ENCODE assay signal across 16 cellular contexts in the genomic region with DNA sequence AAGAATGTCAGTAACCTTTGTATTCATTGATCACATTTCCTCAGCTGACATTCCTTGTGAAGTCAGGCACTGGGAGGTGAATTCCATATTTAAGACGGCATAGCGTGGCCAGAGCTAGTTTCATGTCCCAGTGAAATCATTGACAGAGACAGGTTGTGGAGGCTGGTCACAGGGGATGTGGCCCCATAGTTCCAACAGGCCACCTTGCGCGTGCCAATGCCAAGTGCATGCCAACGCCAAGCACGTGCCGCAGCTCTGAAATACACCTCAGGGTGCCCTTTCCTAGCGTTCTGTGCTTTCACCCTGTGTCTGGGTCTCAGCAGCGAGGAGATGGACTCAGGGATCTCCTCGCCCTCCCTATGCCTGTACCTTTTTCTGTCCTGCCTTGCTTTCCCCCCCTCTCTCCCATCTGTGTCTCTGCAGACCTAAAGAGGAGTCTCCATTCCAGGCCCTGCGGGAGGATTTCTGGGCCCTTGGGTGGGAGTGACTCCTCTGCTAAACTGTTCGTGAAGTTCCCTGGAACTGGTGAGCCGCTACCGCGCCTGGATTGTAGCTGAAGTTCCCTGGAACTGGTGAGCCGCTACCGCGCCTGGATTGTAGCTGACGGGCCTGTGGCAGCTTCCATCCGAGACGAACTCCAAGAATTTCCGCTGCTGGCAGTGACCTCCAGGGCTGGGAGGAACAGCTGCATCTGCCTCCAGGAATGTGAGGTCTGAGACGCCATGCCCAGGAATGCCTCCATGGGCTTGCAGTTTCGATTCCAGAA. TPM values are rescaled to one million over a fixed set of nuclear protein-coding genes. Genes with fewer than 3 reads are reported as not detected.
DNase-seq lines count a peak whose midpoint lies in the region; ATAC-seq, FAIRE-seq and TF ChIP-seq lines count a peak whose summit lies in the region.
"Had no signal": no experiment of that assay in that cellular context is flagged by ENCODE, and none has a peak within 500 bp of the region (broad histone marks: within the 10 kb centered on the region; RNA-seq: fewer than 3 reads in every experiment).

No MANE protein-coding gene starts in this region.

- H3K36me3 ChIP-seq in right atrium auricular region (no peaks in the 10 kb centered on the region), pancreas (peaks cover 0 to 3% (median 0%) of the 10 kb centered on the region in 3 donors)

- H3K4me1 ChIP-seq in right atrium auricular region (peaks cover 0 to 29% of the 10 kb centered on the region in 2 donors), pancreas (no peaks in the 10 kb centered on the region)

- H3K4me3 Mint-ChIP-seq in stimulated activated naive CD8-positive, alpha-beta T cell treated with anti-CD3 and anti-CD28 coated beads, Interleukin-15, amount 100 ng/mL, for 72 hours = no peak overlapping the region
- H3K4me3 Mint-ChIP-seq: activated T-helper 1 cell treated with anti-CD3 and anti-CD28 coated beads, Interleukin-12 subunit alpha, Interleukin-12 subunit beta, Interleukin-2, Interleukin-4 antibody, amounts not matched to agents 30 ng/mL and 10 ng/mL and 1 ng/mL, durations not matched to agents 14 hours and 24 hours and 36 hours had no signal

- DNase-seq in D341Med (ENCODE audit: low spot score) (peak; percentile 12), right atrium auricular region (ENCODE audit: low spot score) (peak; percentile 61), pancreas (peak; percentile 33 to 74 (median 70)), NCI-H2107 (lab: John Stamatoyannopoulos, UW) (no peak), pons (ENCODE audit: low spot score) (no peak), NK-92 (lab: John Stamatoyannopoulos, UW; ENCODE audit: unreplicated experiment) (no peak)
- no peak for DNase-seq in stimulated activated naive CD8-positive, alpha-beta T cell treated with anti-CD3 and anti-CD28 coated beads, Interleukin-15, amount 100 ng/mL, for 72 hours
- DNase-seq: C1 segment of cervical spinal cord, NCI-H187 treated with DMSO at 0.1 percent for 48 hours, PC-3 had no signal

- no peak for TF ChIP-seq CTCF in right atrium auricular region (IDR thresholded peaks at IDR 0.05)
- TF ChIP-seq CTCF in pancreas (IDR thresholded peaks at IDR 0.05) = no peak

- H3K27me3 ChIP-seq in right atrium auricular region (no peaks in the 10 kb centered on the region), pancreas (no peaks in the 10 kb centered on the region)

- no peak for FAIRE-seq in pancreas (lab: Jason Lieb, UNC)
- FAIRE-seq: colon had no signal

- intact Hi-C loops in pancreas (cut with DNase I) = no loop called here

- H3K4me3 ChIP-seq in right atrium auricular region = no peak overlapping the region
- H3K4me3 ChIP-seq in pancreas = peak overlapping the region in 2 of 4 donors; percentile 12 to 17

- H3K4me1 Mint-ChIP-seq in stimulated activated naive CD8-positive, alpha-beta T cell treated with anti-CD3 and anti-CD28 coated beads, Interleukin-15, amount 100 ng/mL, for 72 hours = no peaks in the 10 kb centered on the region

- H3K9me3 ChIP-seq in right atrium auricular region (no peaks in the 10 kb centered on the region), pancreas (no peaks in the 10 kb centered on the region)

- H3K27ac ChIP-seq in right atrium auricular region (peak overlapping the region; percentile 54 to 69), pancreas (peak overlapping the region; percentile 75 to 84 (median 77))
- H3K27ac ChIP-seq: VCaP had no signal

- H3K9me3 Mint-ChIP-seq in stimulated activated naive CD8-positive, alpha-beta T cell treated with anti-CD3 and anti-CD28 coated beads, Interleukin-15, amount 100 ng/mL, for 72 hours = peaks cover 3 to 15% of the 10 kb centered on the region in 2 donors
- H3K9me3 Mint-ChIP-seq: activated T-helper 1 cell treated with anti-CD3 and anti-CD28 coated beads, Interleukin-12 subunit alpha, Interleukin-12 subunit beta, Interleukin-2, Interleukin-4 antibody, amounts not matched to agents 30 ng/mL and 10 ng/mL and 1 ng/mL, durations not matched to agents 14 hours and 24 hours and 36 hours had no signal

- 69% methylated on average over 24 of the region's 24 CpGs for WGBS in pancreas, 2 donors

- ATAC-seq in SK-N-SH treated with all-trans-retinoic acid at 6 μM for 48 hours = peak; percentile 33; the same call in 2 of the 3 replicates
- peak; percentile 63 to 78 (median 67) for ATAC-seq in pancreas
- no peak for ATAC-seq in stimulated activated naive CD8-positive, alpha-beta T cell treated with anti-CD3 and anti-CD28 coated beads, Interleukin-15, amount 100 ng/mL, for 72 hours
- ATAC-seq: PC-3 had no signal

- no peak overlapping the region for H3K27ac Mint-ChIP-seq in stimulated activated naive CD8-positive, alpha-beta T cell treated with anti-CD3 and anti-CD28 coated beads, Interleukin-15, amount 100 ng/mL, for 72 hours
- H3K27ac Mint-ChIP-seq: activated T-helper 1 cell treated with anti-CD3 and anti-CD28 coated beads, Interleukin-12 subunit alpha, Interleukin-12 subunit beta, Interleukin-2, Interleukin-4 antibody, amounts not matched to agents 30 ng/mL and 10 ng/mL and 1 ng/mL, durations not matched to agents 14 hours and 24 hours and 36 hours had no signal

- H3K27me3 Mint-ChIP-seq in stimulated activated naive CD8-positive, alpha-beta T cell treated with anti-CD3 and anti-CD28 coated beads, Interleukin-15, amount 100 ng/mL, for 72 hours = peaks cover 8% of the 10 kb centered on the region

TF ChIP-seq in SK-N-SH treated with all-trans-retinoic acid at 6 μM for 48 hours, 23 proteins besides CTCF, POLR2A, EP300 and RAD21:
- TF ChIP-seq PPARA (CRISPR knock-in tag; IDR thresholded peaks at IDR 0.05; ENCODE audit: borderline replicate concordance) = no peak
- no peak for TF ChIP-seq ZNF70 (CRISPR knock-in tag; IDR thresholded peaks at IDR 0.05)
- TF ChIP-seq TOX (CRISPR knock-in tag; IDR thresholded peaks at IDR 0.05; ENCODE audit: borderline replicate concordance) = no peak
- TF ChIP-seq, protein P1, sequence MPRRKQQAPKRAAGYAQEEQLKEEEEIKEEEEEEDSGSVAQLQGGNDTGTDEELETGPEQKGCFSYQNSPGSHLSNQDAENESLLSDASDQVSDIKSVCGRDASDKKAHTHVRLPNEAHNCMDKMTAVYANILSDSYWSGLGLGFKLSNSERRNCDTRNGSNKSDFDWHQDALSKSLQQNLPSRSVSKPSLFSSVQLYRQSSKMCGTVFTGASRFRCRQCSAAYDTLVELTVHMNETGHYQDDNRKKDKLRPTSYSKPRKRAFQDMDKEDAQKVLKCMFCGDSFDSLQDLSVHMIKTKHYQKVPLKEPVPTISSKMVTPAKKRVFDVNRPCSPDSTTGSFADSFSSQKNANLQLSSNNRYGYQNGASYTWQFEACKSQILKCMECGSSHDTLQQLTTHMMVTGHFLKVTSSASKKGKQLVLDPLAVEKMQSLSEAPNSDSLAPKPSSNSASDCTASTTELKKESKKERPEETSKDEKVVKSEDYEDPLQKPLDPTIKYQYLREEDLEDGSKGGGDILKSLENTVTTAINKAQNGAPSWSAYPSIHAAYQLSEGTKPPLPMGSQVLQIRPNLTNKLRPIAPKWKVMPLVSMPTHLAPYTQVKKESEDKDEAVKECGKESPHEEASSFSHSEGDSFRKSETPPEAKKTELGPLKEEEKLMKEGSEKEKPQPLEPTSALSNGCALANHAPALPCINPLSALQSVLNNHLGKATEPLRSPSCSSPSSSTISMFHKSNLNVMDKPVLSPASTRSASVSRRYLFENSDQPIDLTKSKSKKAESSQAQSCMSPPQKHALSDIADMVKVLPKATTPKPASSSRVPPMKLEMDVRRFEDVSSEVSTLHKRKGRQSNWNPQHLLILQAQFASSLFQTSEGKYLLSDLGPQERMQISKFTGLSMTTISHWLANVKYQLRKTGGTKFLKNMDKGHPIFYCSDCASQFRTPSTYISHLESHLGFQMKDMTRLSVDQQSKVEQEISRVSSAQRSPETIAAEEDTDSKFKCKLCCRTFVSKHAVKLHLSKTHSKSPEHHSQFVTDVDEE (CRISPR knock-in tag; IDR thresholded peaks at IDR 0.05) = no peak
- no peak for TF ChIP-seq BACH2 (CRISPR knock-in tag; IDR thresholded peaks at IDR 0.05; ENCODE audit: borderline replicate concordance)

RNA-seq across cellular contexts. Expression of a gene that starts 19.7 kb away (rescaled TPM):
- total RNA-seq in right atrium auricular region (100 to 1,000 TPM; 353 to 517 TPM), pancreas (100 to 1,000 TPM; 146 to 273 (median 196) TPM)
- 100 to 1,000 TPM; 301 to 450 TPM for polyA plus RNA-seq in pancreas

RNA-seq across cellular contexts. Expression of a gene that starts 32.4 kb away (rescaled TPM):
- total RNA-seq in right atrium auricular region = not detected
- under 1 TPM in 1 of 6 donors, not detected in 5; 0.55 TPM for total RNA-seq in pancreas
- under 1 TPM; 0.34 to 0.47 TPM for polyA plus RNA-seq in pancreas
- total RNA-seq: activated T-helper 1 cell treated with anti-CD3 and anti-CD28 coated beads, Interleukin-12 subunit alpha, Interleukin-12 subunit beta, Interleukin-2, Interleukin-4 antibody, amounts not matched to agents 30 ng/mL and 10 ng/mL and 1 ng/mL, durations not matched to agents 14 hours and 24 hours and 36 hours; glomerular endothelial cell; PC-3; urinary bladder had no signal
- polyA plus RNA-seq: urinary bladder had no signal

Comparison
In these comparisons a context has a peak if more than half of its experiments do, and no peak if none do; other contexts are left out.
1. DNase-seq: peak in D341Med (single experiment), right atrium auricular region (single experiment) and pancreas (6 of 6); none in NCI-H2107 (single experiment), pons (single experiment), stimulated activated naive CD8-positive, alpha-beta T cell treated with anti-CD3 and anti-CD28 coated beads, Interleukin-15, amount 100 ng/mL, for 72 hours (0 of 2) and NK-92 (single experiment).